8 cellular contexts compared by ENCODE assay signal in genomic region chr13:52968074-52968700, GRCh38.
DNase-seq lines count a peak whose midpoint lies in the region; ATAC-seq and TF ChIP-seq lines count a peak whose summit lies in the region.

No MANE protein-coding gene starts in this region.

- DNase-seq in NCI-H146 treated with DMSO at 0.1 percent for 48 hours (lab: John Stamatoyannopoulos, UW; ENCODE audit: unreplicated experiment) (peak; percentile 89), T-cell (peak in 33 of 34 experiments; percentile 12 to 59 (median 41)), ascending aorta (ENCODE audit: low spot score in 2 of 2) (peak in 1 of 2 donors; percentile 80), hypothalamus (lab: John Stamatoyannopoulos, UW) (peak in 42 of 51 donors; percentile 3 to 74 (median 40)), smooth muscle cell of the brain vasculature (ENCODE audit: low read depth, low spot score) (peak; percentile 4)

- H3K9me3 Mint-ChIP-seq in T-cell, result no peaks in the 10 kb centered on the region

- intact Hi-C loops in ascending aorta (cut with DNase I), result no loop called here

- H3K4me1 Mint-ChIP-seq in T-cell, result no peaks in the 10 kb centered on the region

- CTCF ChIA-PET in T-cell (lab: Charles Lee), result interaction anchor here (0.6 to 1.6 kb wide), 17 partner anchors 9 to 362 kb away, joined by 3 to 10 read pairs (median 4); partner anchors contain the start of gene SUGT1 (in 1 of the 2)

- TF ChIP-seq CTCF in 22Rv1 (IDR thresholded peaks at IDR 0.05) (peak; percentile 99), ascending aorta (IDR thresholded peaks at IDR 0.05) (peak; percentile 52 to 82 (median 67))

- no peaks in the 10 kb centered on the region for H3K9me3 ChIP-seq in ascending aorta

- ATAC-seq in GM18502 (IDR thresholded peaks at IDR 0.05; ENCODE audit: poor library complexity, unreplicated experiment) (peak; percentile 99), HG02938 (IDR thresholded peaks at IDR 0.05; ENCODE audit: unreplicated experiment) (peak; percentile 98), T-cell (replicated peaks in 1 of 4) (peak; percentile 61 to 78 (median 70))

- no peak overlapping the region for H3K27ac Mint-ChIP-seq in T-cell

- no peaks in the 10 kb centered on the region for H3K36me3 ChIP-seq in ascending aorta

- no peak overlapping the region for H3K4me3 ChIP-seq in ascending aorta

- no peaks in the 10 kb centered on the region for H3K4me1 ChIP-seq in ascending aorta

- H3K27ac ChIP-seq in 22Rv1 (no peak overlapping the region), ascending aorta (no peak overlapping the region)

- no peaks in the 10 kb centered on the region for H3K36me3 Mint-ChIP-seq in T-cell

- no peaks in the 10 kb centered on the region for H3K27me3 ChIP-seq in ascending aorta

- peaks cover 3 to 12% of the 10 kb centered on the region in 2 donors for H3K27me3 Mint-ChIP-seq in T-cell

- POLR2A ChIA-PET in T-cell (lab: Charles Lee), result no interaction called here

- no peak overlapping the region for H3K4me3 Mint-ChIP-seq in T-cell
